Comparison of ENCODE assay signal across 10 cellular contexts in genomic region chr5:119386945-119387344, GRCh38. TPM values are rescaled to one million over a fixed set of nuclear protein-coding genes. Genes with fewer than 3 reads are reported as not detected.
DNase-seq lines count a peak whose midpoint lies in the region; ATAC-seq and TF ChIP-seq lines count a peak whose summit lies in the region.
"Had no signal": no experiment of that assay in that cellular context is flagged by ENCODE, and none has a peak within 500 bp of the region (broad histone marks: within the 10 kb centered on the region; RNA-seq: fewer than 3 reads in every experiment).

No MANE protein-coding gene starts in this region.

- H3K4me3 Mint-ChIP-seq in stimulated activated naive B cell treated with anti-CD40 and anti-IgM and Interleukin-4, amounts not matched to agents 10 μg/mL and 1 μg/mL and 100 μg/mL, for 72 hours: no peak overlapping the region
- H3K4me3 Mint-ChIP-seq in HFFc6: no peak overlapping the region

- peaks cover 57 to 96% of the 10 kb centered on the region in 2 donors for H3K4me1 Mint-ChIP-seq in stimulated activated naive B cell treated with anti-CD40 and anti-IgM and Interleukin-4, amounts not matched to agents 10 μg/mL and 1 μg/mL and 100 μg/mL, for 72 hours
- peaks cover 25% of the 10 kb centered on the region for H3K4me1 Mint-ChIP-seq in HFFc6 (ENCODE audit: low read depth)

- CTCF ChIA-PET in GM10248 (lab: Yijun Ruan, JAX): interaction anchor here (1.4 to 2.6 kb wide), 4 partner anchors 19 to 31 kb away, joined by 3 to 17 read pairs (median 7); partner anchors contain the start of gene TNFAIP8

- peak overlapping the region; percentile 62 for H3K27ac Mint-ChIP-seq in stimulated activated naive B cell treated with anti-CD40 and anti-IgM and Interleukin-4, amounts not matched to agents 10 μg/mL and 1 μg/mL and 100 μg/mL, for 72 hours
- no peak overlapping the region for H3K27ac Mint-ChIP-seq in HFFc6

- no peaks in the 10 kb centered on the region for H3K27me3 Mint-ChIP-seq in stimulated activated naive B cell treated with anti-CD40 and anti-IgM and Interleukin-4, amounts not matched to agents 10 μg/mL and 1 μg/mL and 100 μg/mL, for 72 hours
- no peaks in the 10 kb centered on the region for H3K27me3 Mint-ChIP-seq in HFFc6 (ENCODE audit: insufficient read depth)

- peaks cover 24 to 53% of the 10 kb centered on the region in 2 donors for H3K36me3 Mint-ChIP-seq in stimulated activated naive B cell treated with anti-CD40 and anti-IgM and Interleukin-4, amounts not matched to agents 10 μg/mL and 1 μg/mL and 100 μg/mL, for 72 hours
- no peaks in the 10 kb centered on the region; the same call in 1 of the 2 replicates for H3K36me3 Mint-ChIP-seq in HFFc6 (ENCODE audit: low read depth)

- DNase-seq in NCI-H345 (lab: John Stamatoyannopoulos, UW): peak; percentile 4
- no peak for DNase-seq in NCI-H345 treated with DMSO at 0.1 percent for 48 hours (lab: John Stamatoyannopoulos, UW; ENCODE audit: unreplicated experiment)
- peak; percentile 40 for DNase-seq in amniotic epithelial cell (ENCODE audit: low read depth)
- no peak for DNase-seq in left ventricle myocardium superior
- DNase-seq in stimulated activated naive B cell treated with anti-CD40 and anti-IgM and Interleukin-4, amounts not matched to agents 10 μg/mL and 1 μg/mL and 100 μg/mL, for 72 hours: no peak
- no peak for DNase-seq in GM10248 (ENCODE audit: extremely low spot score)
- DNase-seq in HFFc6: no peak
- no peak for DNase-seq in T-helper 1 cell
- DNase-seq: GF-D8, NCI-H2029 treated with DMSO at 0.1 percent for 48 hours had no signal

- peak; percentile 77 for ATAC-seq in left ventricle myocardium superior
- ATAC-seq in stimulated activated naive B cell treated with anti-CD40 and anti-IgM and Interleukin-4, amounts not matched to agents 10 μg/mL and 1 μg/mL and 100 μg/mL, for 72 hours (replicated peaks): no peak

- POLR2A ChIA-PET in GM10248 (lab: Yijun Ruan, JAX): interaction anchor here (0.6 kb wide), 1 partner anchor 29 kb away, joined by 4 read pairs; no protein-coding TSS in a partner anchor

- intact Hi-C loops in left ventricle myocardium superior (cut with micrococcal nuclease): no loop called here

- TF ChIP-seq CTCF in GM10248 (IDR thresholded peaks at IDR 0.05; ENCODE audit: control extremely low read depth, extremely low read depth, low read depth, missing control alignments) (no peak), HFFc6 (IDR thresholded peaks at IDR 0.05) (no peak)

- H3K9me3 Mint-ChIP-seq in stimulated activated naive B cell treated with anti-CD40 and anti-IgM and Interleukin-4, amounts not matched to agents 10 μg/mL and 1 μg/mL and 100 μg/mL, for 72 hours: no peaks in the 10 kb centered on the region
- no peaks in the 10 kb centered on the region for H3K9me3 Mint-ChIP-seq in HFFc6

RNA-seq across cellular contexts. Expression of gene TNFAIP8, which starts 31.1 kb away (rescaled TPM):
- total RNA-seq in left ventricle myocardium superior: 16.3 TPM
- 10 to 100 TPM in 4 of 6 experiments, 1 to 10 TPM in 2; 8.0 to 13.9 (median 10.5) TPM for total RNA-seq in HFFc6 (2021; fragmentation: NEBNext Ultra II Directional; extraction: Animal tissue kit (Norgen Biotek cat#: 25700))

Comparison
In these comparisons a context has a peak if more than half of its experiments do, and no peak if none do; other contexts are left out.
1. DNase-seq: peak in NCI-H345 (single experiment) and amniotic epithelial cell (single experiment); none in NCI-H345 treated with DMSO at 0.1 percent for 48 hours (single experiment), left ventricle myocardium superior (single experiment), stimulated activated naive B cell treated with anti-CD40 and anti-IgM and Interleukin-4, amounts not matched to agents 10 μg/mL and 1 μg/mL and 100 μg/mL, for 72 hours (single experiment), GM10248 (single experiment), HFFc6 (single experiment) and T-helper 1 cell (0 of 5).